In the genomic region with DNA sequence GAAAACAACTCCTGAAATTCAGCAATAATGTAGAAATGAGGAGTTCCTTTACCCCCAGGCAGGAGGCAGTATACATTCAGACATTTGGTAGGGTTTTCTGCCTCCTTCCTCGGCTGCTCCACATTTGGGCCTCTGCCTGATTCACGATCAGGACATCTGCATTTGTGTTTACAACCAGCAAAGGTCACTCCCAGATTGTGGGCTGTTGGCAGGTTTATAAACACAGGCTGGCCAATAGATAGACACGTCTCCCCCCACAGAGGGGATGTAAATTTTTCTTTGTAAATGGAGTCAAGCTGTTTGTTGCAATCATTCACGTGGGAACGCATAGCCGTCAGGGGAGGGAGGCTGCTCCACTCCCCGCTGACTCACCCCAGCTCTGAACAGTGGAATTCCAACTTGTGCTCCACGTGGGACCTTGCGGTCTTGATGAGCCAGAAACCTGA, we compare ENCODE assay signal across 12 cellular contexts.
DNase-seq lines count a peak whose midpoint lies in the region; ATAC-seq and TF ChIP-seq lines count a peak whose summit lies in the region.
"Had no signal": no experiment of that assay in that cellular context is flagged by ENCODE, and none has a peak within 500 bp of the region (broad histone marks: within the 10 kb centered on the region; RNA-seq: fewer than 3 reads in every experiment).

No MANE protein-coding gene starts in this region.

- no peaks in the 10 kb centered on the region for H3K27me3 ChIP-seq in lower lobe of right lung (ENCODE audit: low read depth)
- no peaks in the 10 kb centered on the region for H3K27me3 ChIP-seq in gastrocnemius medialis

- in situ Hi-C loops in gastrocnemius medialis (cut with MboI; ENCODE audit: low sequenced_read_pairs in 4 of 4) = no loop called here

- DNase-seq in AG08396 (ENCODE audit: low spot score) = peak; percentile 75
- DNase-seq in HCEC 1CT = peak; percentile 86
- peak; percentile 66 for DNase-seq in iPS-NIHi7 (ENCODE audit: extremely low spot score)
- no peak for DNase-seq in inferior parietal cortex (ENCODE audit: extremely low spot score)
- no peak for DNase-seq in lower lobe of right lung
- no peak for DNase-seq in gastrocnemius medialis
- DNase-seq: activated T-cell treated with anti-CD3 and anti-CD28 coated beads, Interleukin-2, amount 50 U/mL, for 1 hour; head of caudate nucleus; Kasumi-1 had no signal

- H3K27ac ChIP-seq in lower lobe of right lung (no peak overlapping the region), gastrocnemius medialis (no peak overlapping the region)

- H3K36me3 ChIP-seq in lower lobe of right lung (no peaks in the 10 kb centered on the region), gastrocnemius medialis (no peaks in the 10 kb centered on the region)

- no peaks in the 10 kb centered on the region for H3K4me1 ChIP-seq in lower lobe of right lung
- no peaks in the 10 kb centered on the region for H3K4me1 ChIP-seq in gastrocnemius medialis

- TF ChIP-seq POLR2A in GM18505 (IDR thresholded peaks at IDR 0.05; ENCODE audit: borderline replicate concordance, extremely low read depth, insufficient read depth, insufficient read length) = no peak
- TF ChIP-seq POLR2A in gastrocnemius medialis (IDR thresholded peaks at IDR 0.05) = no peak

- H3K4me3 ChIP-seq in WI38 (ENCODE audit: low read depth, low read length) = no peak overlapping the region
- H3K4me3 ChIP-seq in lower lobe of right lung = no peak overlapping the region
- no peak overlapping the region for H3K4me3 ChIP-seq in gastrocnemius medialis

- ATAC-seq in lower lobe of right lung = no peak
- ATAC-seq in GM18505 (IDR thresholded peaks at IDR 0.05; ENCODE audit: unreplicated experiment) = no peak
- no peak for ATAC-seq in gastrocnemius medialis
- ATAC-seq: stimulated activated memory B cell treated with anti-CD40 and anti-IgM and Interleukin-4, amounts not matched to agents 10 μg/mL and 1 μg/mL and 100 μg/mL, for 72 hours had no signal

- intact Hi-C loops in lower lobe of right lung (cut with DNase I) = no loop called here
- intact Hi-C loops in gastrocnemius medialis (cut with DNase I; ENCODE audit: low total_unique reads) = no loop called here

- H3K9me3 ChIP-seq in lower lobe of right lung = no peaks in the 10 kb centered on the region
- H3K9me3 ChIP-seq in gastrocnemius medialis = no peaks in the 10 kb centered on the region

- TF ChIP-seq CTCF in WI38 (IDR thresholded peaks at IDR 0.05; ENCODE audit: low read depth, low read length) (peak; percentile 15; the same call in 1 of the 2 replicates), lower lobe of right lung (IDR thresholded peaks at IDR 0.05) (no peak), gastrocnemius medialis (IDR thresholded peaks at IDR 0.05 in 4 of 5, conservative IDR thresholded peaks at IDR 0.05 in 1 of 5) (no peak)

Comparison
In these comparisons a context has a peak if more than half of its experiments do, and no peak if none do; other contexts are left out.
1. DNase-seq: peak in AG08396 (single experiment), HCEC 1CT (single experiment) and iPS-NIHi7 (single experiment); none in inferior parietal cortex (single experiment), lower lobe of right lung (single experiment) and gastrocnemius medialis (0 of 2).